ENCODE assay signal across 1 cellular context in the genomic region with DNA sequence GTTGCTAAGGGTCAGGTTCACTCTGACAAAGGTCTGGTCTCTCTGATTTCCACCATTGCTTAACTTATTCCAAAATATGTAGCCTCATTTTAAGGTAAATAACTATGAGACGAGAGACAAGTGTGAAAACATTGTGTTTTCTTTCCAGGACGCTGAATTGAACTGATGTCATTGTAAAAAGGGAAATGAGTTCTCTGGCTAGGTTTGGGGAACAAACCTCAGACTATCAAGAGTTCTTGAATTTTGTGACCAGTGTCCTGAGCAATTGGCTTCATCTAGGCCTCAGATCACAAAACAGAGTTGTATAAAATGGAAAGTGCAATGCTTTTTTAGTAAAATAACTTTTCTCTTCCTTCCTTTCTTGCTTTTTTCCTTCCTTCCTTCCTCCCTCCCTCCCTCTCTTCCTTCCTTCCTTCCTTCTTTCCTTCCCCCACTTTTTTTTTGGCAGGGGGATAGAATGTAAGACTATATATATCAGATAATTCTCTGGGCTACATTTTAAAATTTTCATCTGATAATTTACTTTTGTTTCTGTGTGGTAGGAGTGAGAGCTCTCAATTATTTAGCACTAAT.
TF ChIP-seq lines count a peak whose summit lies in the region.

No MANE protein-coding gene starts in this region.

TF ChIP-seq in GM12878, 131 proteins besides CTCF, POLR2A, EP300 and RAD21:
- TF ChIP-seq KLF5 (IDR thresholded peaks at IDR 0.05; ENCODE audit: partially characterized antibody) (no peak), CHD1 (IDR thresholded peaks at IDR 0.05; ENCODE audit: low read depth, low read length) (no peak), EZH2 (IDR thresholded peaks at IDR 0.05; ENCODE audit: borderline replicate concordance, control insufficient read depth, low read depth, low read length) (no peak), CHD4 (IDR thresholded peaks at IDR 0.05) (no peak), NFIC (IDR thresholded peaks at IDR 0.05; ENCODE audit: low read depth, low read length) (no peak), SPI1 (IDR thresholded peaks at IDR 0.05; ENCODE audit: borderline replicate concordance, insufficient read depth, low read depth, low read length) (0 out of 2 replicates have a peak, but pooled peaks have one; percentile 14), ATF7 (IDR thresholded peaks at IDR 0.05; ENCODE audit: low read depth) (0 out of 2 replicates have a peak, but pooled peaks have one; percentile 14), SREBF1 (IDR thresholded peaks at IDR 0.05; ENCODE audit: low read length) (no peak), NFYA (IDR thresholded peaks at IDR 0.05; ENCODE audit: borderline replicate concordance, low read depth, low read length) (no peak), NR2C2 (IDR thresholded peaks at IDR 0.05; ENCODE audit: borderline replicate concordance, control insufficient read depth, insufficient read length, low read depth) (no peak), CREB1 (IDR thresholded peaks at IDR 0.05; ENCODE audit: low read depth) (no peak), EGR1 (IDR thresholded peaks at IDR 0.05; ENCODE audit: borderline replicate concordance in 1 of 2, low read depth in 2 of 2, low read length in 2 of 2) (no peak), ZNF24 (IDR thresholded peaks at IDR 0.05) (no peak), BCL11A (IDR thresholded peaks at IDR 0.05; ENCODE audit: low read depth, low read length) (no peak)
- TF ChIP-seq, protein P1, sequence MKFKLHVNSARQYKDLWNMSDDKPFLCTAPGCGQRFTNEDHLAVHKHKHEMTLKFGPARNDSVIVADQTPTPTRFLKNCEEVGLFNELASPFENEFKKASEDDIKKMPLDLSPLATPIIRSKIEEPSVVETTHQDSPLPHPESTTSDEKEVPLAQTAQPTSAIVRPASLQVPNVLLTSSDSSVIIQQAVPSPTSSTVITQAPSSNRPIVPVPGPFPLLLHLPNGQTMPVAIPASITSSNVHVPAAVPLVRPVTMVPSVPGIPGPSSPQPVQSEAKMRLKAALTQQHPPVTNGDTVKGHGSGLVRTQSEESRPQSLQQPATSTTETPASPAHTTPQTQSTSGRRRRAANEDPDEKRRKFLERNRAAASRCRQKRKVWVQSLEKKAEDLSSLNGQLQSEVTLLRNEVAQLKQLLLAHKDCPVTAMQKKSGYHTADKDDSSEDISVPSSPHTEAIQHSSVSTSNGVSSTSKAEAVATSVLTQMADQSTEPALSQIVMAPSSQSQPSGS (IDR thresholded peaks at IDR 0.05; ENCODE audit: low read length), result no peak
- TF ChIP-seq, protein P2, sequence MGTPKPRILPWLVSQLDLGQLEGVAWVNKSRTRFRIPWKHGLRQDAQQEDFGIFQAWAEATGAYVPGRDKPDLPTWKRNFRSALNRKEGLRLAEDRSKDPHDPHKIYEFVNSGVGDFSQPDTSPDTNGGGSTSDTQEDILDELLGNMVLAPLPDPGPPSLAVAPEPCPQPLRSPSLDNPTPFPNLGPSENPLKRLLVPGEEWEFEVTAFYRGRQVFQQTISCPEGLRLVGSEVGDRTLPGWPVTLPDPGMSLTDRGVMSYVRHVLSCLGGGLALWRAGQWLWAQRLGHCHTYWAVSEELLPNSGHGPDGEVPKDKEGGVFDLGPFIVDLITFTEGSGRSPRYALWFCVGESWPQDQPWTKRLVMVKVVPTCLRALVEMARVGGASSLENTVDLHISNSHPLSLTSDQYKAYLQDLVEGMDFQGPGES (IDR thresholded peaks at IDR 0.05), result no peak
TF ChIP-seq in GM12878: peak in this region for 2.
